9 cellular contexts compared by ENCODE assay signal in the genomic region with DNA sequence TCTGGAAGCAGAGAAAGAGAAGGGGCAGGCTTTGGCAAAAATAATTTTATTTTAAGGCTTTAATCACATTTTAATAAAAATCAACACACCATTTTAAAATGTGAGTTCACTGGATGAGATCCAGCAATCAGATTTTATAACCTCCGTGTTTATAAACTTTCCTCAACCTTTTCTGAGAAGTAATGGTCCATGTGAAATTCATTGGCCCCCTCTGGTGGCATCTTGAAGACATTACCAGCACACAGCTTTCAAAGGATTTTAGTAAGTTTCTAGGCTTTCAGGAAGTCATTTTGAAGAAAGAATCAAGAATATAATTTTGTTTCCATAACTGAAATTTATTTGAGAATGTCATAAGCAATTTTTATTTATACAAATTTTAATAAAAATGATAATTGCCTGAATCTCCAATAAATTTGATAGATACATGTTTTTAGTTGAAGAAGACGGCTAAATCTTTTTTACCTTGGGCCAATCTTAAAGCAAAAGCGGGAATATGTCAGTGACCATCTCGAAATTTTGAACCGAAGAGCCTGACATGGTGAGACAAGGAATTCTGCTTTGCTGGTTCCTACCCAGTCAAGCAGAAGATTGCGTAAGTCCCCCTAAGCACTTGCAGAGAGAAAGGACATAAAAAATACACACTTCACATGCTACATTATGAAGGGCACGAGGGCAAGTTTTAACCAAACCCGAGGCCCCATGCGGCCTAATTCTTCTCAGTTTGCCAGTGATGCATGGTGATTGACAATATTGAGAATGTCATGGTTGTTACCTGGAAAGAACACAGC.
DNase-seq lines count a peak whose midpoint lies in the region; ATAC-seq and TF ChIP-seq lines count a peak whose summit lies in the region.
"Had no signal": no experiment of that assay in that cellular context is flagged by ENCODE, and none has a peak within 500 bp of the region (broad histone marks: within the 10 kb centered on the region; RNA-seq: fewer than 3 reads in every experiment).

No MANE protein-coding gene starts in this region.

- H3K27me3 Mint-ChIP-seq in activated CD4-positive, alpha-beta T cell treated with anti-CD3 and anti-CD28 coated beads, Interleukin-2, amount 10 ng/mL, durations not matched to agents 7 days and 5 days: no peaks in the 10 kb centered on the region
- H3K27me3 Mint-ChIP-seq: dendritic cell treated with granulocyte-macrophage colony-stimulating factor and Interleukin-4, amounts not matched to agents 40 ng/mL and 50 ng/mL, for 4 days had no signal

- TF ChIP-seq CTCF in IMR-90 (conservative IDR thresholded peaks at IDR 0.05; ENCODE audit: low read depth, low read length) (peak; percentile 51), fibroblast of villous mesenchyme (IDR thresholded peaks at IDR 0.05; ENCODE audit: insufficient read depth, low read depth, low read length) (peak; percentile 54), ovary (IDR thresholded peaks at IDR 0.05) (no peak)

- H3K9me3 Mint-ChIP-seq in activated CD4-positive, alpha-beta T cell treated with anti-CD3 and anti-CD28 coated beads, Interleukin-2, amount 10 ng/mL, durations not matched to agents 7 days and 5 days: no peaks in the 10 kb centered on the region
- H3K9me3 Mint-ChIP-seq: dendritic cell treated with granulocyte-macrophage colony-stimulating factor and Interleukin-4, amounts not matched to agents 40 ng/mL and 50 ng/mL, for 4 days had no signal

- no peak overlapping the region for H3K56ac ChIP-seq in IMR-90 (ENCODE audit: extremely low read depth, insufficient read depth, low read length)

- H3K23ac ChIP-seq in IMR-90 (ENCODE audit: low read depth, low read length): no peak overlapping the region

- no peaks in the 10 kb centered on the region for H3K4me1 Mint-ChIP-seq in activated CD4-positive, alpha-beta T cell treated with anti-CD3 and anti-CD28 coated beads, Interleukin-2, amount 10 ng/mL, durations not matched to agents 7 days and 5 days

- dilution Hi-C loops in IMR-90 (cut with HindIII; ENCODE audit: low sequenced_read_pairs, unreplicated experiment): no loop called here

- H2AK9ac ChIP-seq in IMR-90 (replicated peaks; ENCODE audit: low read depth, low read length, poor library complexity): no peak overlapping the region

- H3K14ac ChIP-seq in IMR-90 (replicated peaks; ENCODE audit: low read depth, low read length): no peak overlapping the region

- H3K27me3 ChIP-seq in IMR-90 (ENCODE audit: control insufficient read depth, insufficient read depth, low read length): no peaks in the 10 kb centered on the region
- H3K27me3 ChIP-seq in ovary: no peaks in the 10 kb centered on the region

- H3K9me3 ChIP-seq in IMR-90 (ENCODE audit: control insufficient read depth, insufficient read depth, low read length) (peaks cover 4% of the 10 kb centered on the region), SK-N-MC (ENCODE audit: low read depth, low read length) (no peaks in the 10 kb centered on the region), ovary (no peaks in the 10 kb centered on the region)

- H2AK5ac ChIP-seq in IMR-90 (ENCODE audit: low read depth, low read length): no peak overlapping the region

- no peak overlapping the region for H2BK20ac ChIP-seq in IMR-90 (ENCODE audit: low read depth, low read length)

- TF ChIP-seq POLR2A in IMR-90 (IDR thresholded peaks at IDR 0.05; ENCODE audit: low read depth, low read length) (no peak), ovary (IDR thresholded peaks at IDR 0.05) (no peak)

- H4K5ac ChIP-seq in IMR-90 (ENCODE audit: low read depth, low read length): no peak overlapping the region

- H3K4me3 Mint-ChIP-seq in activated CD4-positive, alpha-beta T cell treated with anti-CD3 and anti-CD28 coated beads, Interleukin-2, amount 10 ng/mL, durations not matched to agents 7 days and 5 days: no peak overlapping the region
- H3K4me3 Mint-ChIP-seq: dendritic cell treated with granulocyte-macrophage colony-stimulating factor and Interleukin-4, amounts not matched to agents 40 ng/mL and 50 ng/mL, for 4 days had no signal

- no peak overlapping the region for H4K91ac ChIP-seq in IMR-90 (ENCODE audit: insufficient read depth, low read depth, low read length)

- H2BK120ac ChIP-seq in IMR-90 (ENCODE audit: low read depth, low read length): no peak overlapping the region

- BruUV-seq in IMR-90 (replicated peaks; lab: Mats Ljungman, UMichigan): no TSS peak

- H3K9me1 ChIP-seq in IMR-90 (ENCODE audit: insufficient read depth, low read length): no peaks in the 10 kb centered on the region

- H3K36me3 ChIP-seq in IMR-90 (ENCODE audit: control insufficient read depth, insufficient read depth, low read length) (no peaks in the 10 kb centered on the region), SK-N-MC (ENCODE audit: insufficient read depth, low read length) (no peaks in the 10 kb centered on the region), ovary (no peaks in the 10 kb centered on the region)

- no peaks in the 10 kb centered on the region for H3K36me3 Mint-ChIP-seq in activated CD4-positive, alpha-beta T cell treated with anti-CD3 and anti-CD28 coated beads, Interleukin-2, amount 10 ng/mL, durations not matched to agents 7 days and 5 days (ENCODE audit: low read depth)

- intact Hi-C loops in IMR-90 (cut with micrococcal nuclease) (no loop called here), ovary (cut with DNase I) (no loop called here)

- H2BK15ac ChIP-seq in IMR-90 (ENCODE audit: low read depth, low read length): no peak overlapping the region

- DNase-seq in activated CD4-positive, alpha-beta T cell treated with anti-CD3 and anti-CD28 coated beads, Interleukin-2, amount 10 ng/mL, durations not matched to agents 7 days and 5 days: peak; percentile 10
- no peak for DNase-seq in activated CD4-positive, alpha-beta T cell treated with anti-CD3 and anti-CD28 coated beads for 1 hour
- DNase-seq in IMR-90: peak; percentile 11
- DNase-seq in SK-N-MC (ENCODE audit: low read depth, low spot score): peak; percentile 40
- DNase-seq in fibroblast of villous mesenchyme (ENCODE audit: low read depth): peak; percentile 9
- peak; percentile 69 for DNase-seq in superior temporal gyrus (ENCODE audit: extremely low spot score)
- no peak for DNase-seq in ovary

- POLR2A ChIA-PET in activated CD4-positive, alpha-beta T cell treated with anti-CD3 and anti-CD28 coated beads, Interleukin-2, amount 10 ng/mL, durations not matched to agents 7 days and 5 days (lab: Charles Lee): interaction anchor here (0.6 kb wide), 1 partner anchor 85 kb away, joined by 3 read pairs; no protein-coding TSS in a partner anchor
- POLR2A ChIA-PET in IMR-90 (lab: Charles Lee; ENCODE audit: unreplicated experiment): no interaction called here

- TF ChIP-seq RAD21 in IMR-90 (IDR thresholded peaks at IDR 0.05; ENCODE audit: low read length): peak; percentile 37; the same call in 1 of the 2 replicates

- in situ Hi-C loops in IMR-90 (cut with MboI; ENCODE audit: low sequenced_read_pairs): no loop called here

- no peak overlapping the region for H3K4ac ChIP-seq in IMR-90 (ENCODE audit: low read depth, low read length)

- H3K27ac ChIP-seq in IMR-90 (ENCODE audit: insufficient read depth, low read length) (no peak overlapping the region), SK-N-MC (no peak overlapping the region), ovary (no peak overlapping the region)

- H3K18ac ChIP-seq in IMR-90 (ENCODE audit: low read depth, low read length): no peak overlapping the region

- H2AFZ ChIP-seq in IMR-90 (replicated peaks; ENCODE audit: low read length, poor library complexity): no peak overlapping the region

- H3K27ac Mint-ChIP-seq in activated CD4-positive, alpha-beta T cell treated with anti-CD3 and anti-CD28 coated beads, Interleukin-2, amount 10 ng/mL, durations not matched to agents 7 days and 5 days: no peak overlapping the region
- H3K27ac Mint-ChIP-seq: dendritic cell treated with granulocyte-macrophage colony-stimulating factor and Interleukin-4, amounts not matched to agents 40 ng/mL and 50 ng/mL, for 4 days had no signal

- WGBS in IMR-90 (ENCODE audit: extremely low coverage in 2 of 2, insufficient read length in 1 of 2), 2 experiments: no CpG with 5 or more reads among the region's 9 CpGs
- WGBS in ovary, 3 donors: 68 to 73% (median 72%) methylated on average over 9 of the region's 9 CpGs

- CTCF ChIA-PET in activated CD4-positive, alpha-beta T cell treated with anti-CD3 and anti-CD28 coated beads, Interleukin-2, amount 10 ng/mL, durations not matched to agents 7 days and 5 days (lab: Charles Lee): no interaction called here
- CTCF ChIA-PET in IMR-90 (lab: Yijun Ruan, JAX): interaction anchor here (1.0 to 1.1 kb wide), 2 partner anchors 11 to 12 kb away, joined by 3 read pairs; no protein-coding TSS in a partner anchor

- TF ChIP-seq EP300 in ovary (IDR thresholded peaks at IDR 0.05): no peak

- H3K4me3 ChIP-seq in IMR-90 (ENCODE audit: insufficient read depth, low read depth, low read length): no peak overlapping the region
- H3K4me3 ChIP-seq in SK-N-MC: no peak overlapping the region
- no peak overlapping the region for H3K4me3 ChIP-seq in fibroblast of villous mesenchyme (ENCODE audit: low read depth, low read length)
- no peak overlapping the region for H3K4me3 ChIP-seq in ovary

- no peak overlapping the region for H3K9ac ChIP-seq in IMR-90 (ENCODE audit: low read depth, low read length)
- no peak overlapping the region for H3K9ac ChIP-seq in SK-N-MC (ENCODE audit: insufficient read length)

- H3K79me1 ChIP-seq in IMR-90 (ENCODE audit: low read depth in 1 of 2, low read length in 2 of 2): no peaks in the 10 kb centered on the region

- no peaks in the 10 kb centered on the region for H3K4me1 ChIP-seq in IMR-90 (ENCODE audit: control insufficient read depth, insufficient read depth, low read length)
- no peaks in the 10 kb centered on the region for H3K4me1 ChIP-seq in ovary (ENCODE audit: insufficient read depth)

- no peaks in the 10 kb centered on the region for H4K20me1 ChIP-seq in IMR-90 (ENCODE audit: insufficient read depth, low read length)

- H4K8ac ChIP-seq in IMR-90 (ENCODE audit: low read depth in 2 of 2, low read length in 2 of 2): no peak overlapping the region

- H3K4me2 ChIP-seq in IMR-90 (ENCODE audit: low read depth, low read length): no peak overlapping the region

- no peak overlapping the region for H2BK5ac ChIP-seq in IMR-90 (ENCODE audit: low read depth, low read length, poor library complexity, severe bottlenecking)

- ATAC-seq in GM21526 (IDR thresholded peaks at IDR 0.05; ENCODE audit: low FRiP score, unreplicated experiment) (peak; percentile 51), IMR-90 (ENCODE audit: low read depth) (0 out of 2 replicates have a peak, but pooled peaks have one; percentile 56)

TF ChIP-seq in IMR-90, 13 proteins besides CTCF, POLR2A, EP300 and RAD21 (continues in another document):
- no peak for TF ChIP-seq RFX5 (IDR thresholded peaks at IDR 0.05; ENCODE audit: low read depth, low read length)
- no peak for TF ChIP-seq RCOR1 (IDR thresholded peaks at IDR 0.05; ENCODE audit: insufficient replicate concordance, low read length)
- no peak for TF ChIP-seq USF2 (IDR thresholded peaks at IDR 0.05; ENCODE audit: low read depth, low read length)

Comparison
In these comparisons a context has a peak if more than half of its experiments do, and no peak if none do; other contexts are left out.
1. DNase-seq: peak in activated CD4-positive, alpha-beta T cell treated with anti-CD3 and anti-CD28 coated beads, Interleukin-2, amount 10 ng/mL, durations not matched to agents 7 days and 5 days (single experiment), IMR-90 (single experiment), SK-N-MC (single experiment), fibroblast of villous mesenchyme (single experiment) and superior temporal gyrus (single experiment); none in activated CD4-positive, alpha-beta T cell treated with anti-CD3 and anti-CD28 coated beads for 1 hour (single experiment) and ovary (0 of 5).
2. CTCF ChIP-seq: peak in IMR-90 (single experiment) and fibroblast of villous mesenchyme (single experiment); none in ovary (0 of 3).